Comparison of ENCODE assay signal across 8 cellular contexts in the genomic region with DNA sequence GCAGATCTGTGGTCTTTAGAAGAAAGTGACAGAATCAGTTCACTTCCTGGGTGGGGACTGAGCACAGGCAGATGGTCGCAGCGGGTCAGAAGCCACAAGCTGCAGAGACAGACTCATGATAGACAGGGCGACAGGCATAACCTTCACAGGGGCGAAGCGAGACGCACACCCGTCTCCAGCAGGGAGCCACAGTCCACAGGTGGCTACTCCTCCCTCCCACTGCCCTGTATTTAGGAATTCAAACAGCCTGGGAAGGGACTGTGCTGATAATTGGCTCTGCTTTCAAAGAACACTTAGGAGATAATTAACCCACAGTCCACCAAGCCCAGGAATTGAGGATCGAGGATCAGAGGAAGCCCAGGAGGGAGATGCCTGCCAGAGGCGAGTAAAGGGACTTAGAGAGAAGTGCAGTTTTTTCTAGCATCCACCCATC. TPM values are rescaled to one million over a fixed set of nuclear protein-coding genes. Genes with fewer than 3 reads are reported as not detected.
DNase-seq lines count a peak whose midpoint lies in the region; ATAC-seq and TF ChIP-seq lines count a peak whose summit lies in the region.

No MANE protein-coding gene starts in this region.

- H3K9me3 ChIP-seq in left lung, result no peaks in the 10 kb centered on the region
- no peaks in the 10 kb centered on the region for H3K9me3 ChIP-seq in upper lobe of right lung

- peak overlapping the region; percentile 66 for H3K4me3 Mint-ChIP-seq in activated CD4-positive, alpha-beta T cell treated with anti-CD3 and anti-CD28 coated beads, Interleukin-2, amount 10 ng/mL, durations not matched to agents 24 days and 14 days
- peak overlapping the region; percentile 44 to 91 (median 78) for H3K4me3 Mint-ChIP-seq in IgD-negative memory B cell
- H3K4me3 Mint-ChIP-seq in activated CD8-positive, alpha-beta T cell treated with anti-CD3 and anti-CD28 coated beads, Interleukin-2, amount 10 ng/mL, durations not matched to agents 7 days and 5 days, result peak overlapping the region; percentile 66

- intact Hi-C loops in activated CD4-positive, alpha-beta T cell treated with anti-CD3 and anti-CD28 coated beads, Interleukin-2, amount 10 ng/mL, durations not matched to agents 24 days and 14 days (cut with micrococcal nuclease), result no loop called here
- intact Hi-C loops in left lung (cut with DNase I), result no loop called here
- intact Hi-C loops in upper lobe of right lung (cut with DNase I), result no loop called here

- H3K4me1 Mint-ChIP-seq in activated CD4-positive, alpha-beta T cell treated with anti-CD3 and anti-CD28 coated beads, Interleukin-2, amount 10 ng/mL, durations not matched to agents 24 days and 14 days, result peaks cover 15% of the 10 kb centered on the region
- H3K4me1 Mint-ChIP-seq in IgD-negative memory B cell, result peaks cover 19 to 23% (median 22%) of the 10 kb centered on the region in 3 donors
- peaks cover 26% of the 10 kb centered on the region for H3K4me1 Mint-ChIP-seq in activated CD8-positive, alpha-beta T cell treated with anti-CD3 and anti-CD28 coated beads, Interleukin-2, amount 10 ng/mL, durations not matched to agents 7 days and 5 days (ENCODE audit: low read depth)

- no peaks in the 10 kb centered on the region for H3K9me3 Mint-ChIP-seq in activated CD4-positive, alpha-beta T cell treated with anti-CD3 and anti-CD28 coated beads, Interleukin-2, amount 10 ng/mL, durations not matched to agents 24 days and 14 days
- no peaks in the 10 kb centered on the region for H3K9me3 Mint-ChIP-seq in IgD-negative memory B cell
- H3K9me3 Mint-ChIP-seq in activated CD8-positive, alpha-beta T cell treated with anti-CD3 and anti-CD28 coated beads, Interleukin-2, amount 10 ng/mL, durations not matched to agents 7 days and 5 days (ENCODE audit: insufficient read depth), result no peaks in the 10 kb centered on the region

- H3K27me3 Mint-ChIP-seq in activated CD4-positive, alpha-beta T cell treated with anti-CD3 and anti-CD28 coated beads, Interleukin-2, amount 10 ng/mL, durations not matched to agents 24 days and 14 days, result peaks cover 4% of the 10 kb centered on the region
- no peaks in the 10 kb centered on the region for H3K27me3 Mint-ChIP-seq in IgD-negative memory B cell
- no peaks in the 10 kb centered on the region for H3K27me3 Mint-ChIP-seq in activated CD8-positive, alpha-beta T cell treated with anti-CD3 and anti-CD28 coated beads, Interleukin-2, amount 10 ng/mL, durations not matched to agents 7 days and 5 days (ENCODE audit: low read depth)

- TF ChIP-seq CTCF in left lung (IDR thresholded peaks at IDR 0.05) (no peak), upper lobe of right lung (IDR thresholded peaks at IDR 0.05) (no peak)

- CTCF ChIA-PET in activated CD8-positive, alpha-beta T cell treated with anti-CD3 and anti-CD28 coated beads, Interleukin-2, amount 10 ng/mL, durations not matched to agents 7 days and 5 days (lab: Charles Lee), result interaction anchor here (0.6 to 1.7 kb wide), 7 partner anchors 11 to 119 kb away, joined by 3 to 7 read pairs (median 4); no protein-coding TSS in a partner anchor

- H3K4me1 ChIP-seq in left lung (peaks cover 29 to 49% of the 10 kb centered on the region in 2 donors), upper lobe of right lung (peaks cover 35% of the 10 kb centered on the region)

- no peak overlapping the region for H3K27ac Mint-ChIP-seq in activated CD4-positive, alpha-beta T cell treated with anti-CD3 and anti-CD28 coated beads, Interleukin-2, amount 10 ng/mL, durations not matched to agents 24 days and 14 days
- H3K27ac Mint-ChIP-seq in IgD-negative memory B cell, result peak overlapping the region; percentile 25 to 81 (median 47)
- peak overlapping the region; percentile 88 for H3K27ac Mint-ChIP-seq in activated CD8-positive, alpha-beta T cell treated with anti-CD3 and anti-CD28 coated beads, Interleukin-2, amount 10 ng/mL, durations not matched to agents 7 days and 5 days

- peak overlapping the region; percentile 84 to 86 for H3K27ac ChIP-seq in left lung
- peak overlapping the region; percentile 78 for H3K27ac ChIP-seq in upper lobe of right lung

- no peaks in the 10 kb centered on the region for H3K36me3 Mint-ChIP-seq in activated CD4-positive, alpha-beta T cell treated with anti-CD3 and anti-CD28 coated beads, Interleukin-2, amount 10 ng/mL, durations not matched to agents 24 days and 14 days (ENCODE audit: low read depth)
- no peaks in the 10 kb centered on the region for H3K36me3 Mint-ChIP-seq in IgD-negative memory B cell
- H3K36me3 Mint-ChIP-seq in activated CD8-positive, alpha-beta T cell treated with anti-CD3 and anti-CD28 coated beads, Interleukin-2, amount 10 ng/mL, durations not matched to agents 7 days and 5 days (ENCODE audit: low read depth), result peaks cover 2% of the 10 kb centered on the region

- no peaks in the 10 kb centered on the region for H3K27me3 ChIP-seq in left lung
- H3K27me3 ChIP-seq in upper lobe of right lung, result no peaks in the 10 kb centered on the region

- ATAC-seq in activated CD8-positive, alpha-beta T cell treated with anti-CD3 and anti-CD28 coated beads, Interleukin-2, amount 10 ng/mL, durations not matched to agents 7 days and 5 days, result peak; percentile 86
- ATAC-seq in left lung, result peak; percentile 3
- ATAC-seq in upper lobe of right lung, result peak; percentile 35

- H3K4me3 ChIP-seq in left lung, result no peak overlapping the region
- no peak overlapping the region for H3K4me3 ChIP-seq in upper lobe of right lung

- POLR2A ChIA-PET in activated CD8-positive, alpha-beta T cell treated with anti-CD3 and anti-CD28 coated beads, Interleukin-2, amount 10 ng/mL, durations not matched to agents 7 days and 5 days (lab: Charles Lee), result no interaction called here

- peak; percentile 70 for DNase-seq in activated CD4-positive, alpha-beta T cell treated with anti-CD3 and anti-CD28 coated beads, Interleukin-2, amount 10 ng/mL, durations not matched to agents 24 days and 14 days
- no peak for DNase-seq in activated CD4-positive, alpha-beta T cell treated with anti-CD3 and anti-CD28 coated beads for 4 hours
- DNase-seq in activated CD8-positive, alpha-beta T cell treated with anti-CD3 and anti-CD28 coated beads, Interleukin-2, amount 10 ng/mL, durations not matched to agents 7 days and 5 days, result peak; percentile 65
- DNase-seq in left lung (no peak), upper lobe of right lung (peak; percentile 52), OCI-M2 (lab: John Stamatoyannopoulos, UW; ENCODE audit: unreplicated experiment) (no peak), SHP77 treated with DMSO at 0.1 percent for 48 hours (lab: John Stamatoyannopoulos, UW) (no peak)

- H3K36me3 ChIP-seq in left lung (no peaks in the 10 kb centered on the region), upper lobe of right lung (no peaks in the 10 kb centered on the region)

RNA-seq across cellular contexts. Expression of gene RFX2, which starts 23.2 kb away (rescaled TPM):
- 10.5 and 10.7 TPM in 2 replicates for total RNA-seq in activated CD4-positive, alpha-beta T cell treated with anti-CD3 and anti-CD28 coated beads, Interleukin-2, amount 10 ng/mL, durations not matched to agents 24 days and 14 days
- 3.1 TPM for polyA plus RNA-seq in IgD-negative memory B cell
- total RNA-seq in activated CD8-positive, alpha-beta T cell treated with anti-CD3 and anti-CD28 coated beads, Interleukin-2, amount 10 ng/mL, durations not matched to agents 7 days and 5 days, result 10 to 100 TPM; 12.3 to 13.8 TPM
- total RNA-seq in left lung (10 to 100 TPM; 17.0 to 18.8 TPM), upper lobe of right lung (11.7 TPM)

RNA-seq across cellular contexts. Expression of gene ACSBG2, which starts 48.4 kb away (rescaled TPM):
- not detected in 2 replicates for total RNA-seq in activated CD4-positive, alpha-beta T cell treated with anti-CD3 and anti-CD28 coated beads, Interleukin-2, amount 10 ng/mL, durations not matched to agents 24 days and 14 days
- polyA plus RNA-seq in IgD-negative memory B cell, result not detected
- not detected for total RNA-seq in activated CD8-positive, alpha-beta T cell treated with anti-CD3 and anti-CD28 coated beads, Interleukin-2, amount 10 ng/mL, durations not matched to agents 7 days and 5 days
- total RNA-seq in left lung (not detected), upper lobe of right lung (not detected)

Comparison
In these comparisons a context has a peak if more than half of its experiments do, and no peak if none do; other contexts are left out.
1. DNase-seq: peak in activated CD4-positive, alpha-beta T cell treated with anti-CD3 and anti-CD28 coated beads, Interleukin-2, amount 10 ng/mL, durations not matched to agents 24 days and 14 days (single experiment), activated CD8-positive, alpha-beta T cell treated with anti-CD3 and anti-CD28 coated beads, Interleukin-2, amount 10 ng/mL, durations not matched to agents 7 days and 5 days (single experiment) and upper lobe of right lung (single experiment); none in activated CD4-positive, alpha-beta T cell treated with anti-CD3 and anti-CD28 coated beads for 4 hours (0 of 2), left lung (0 of 2), OCI-M2 (single experiment) and SHP77 treated with DMSO at 0.1 percent for 48 hours (single experiment).
2. ATAC-seq: peak in every context shown above with its lines; median percentile 86 in activated CD8-positive, alpha-beta T cell treated with anti-CD3 and anti-CD28 coated beads, Interleukin-2, amount 10 ng/mL, durations not matched to agents 7 days and 5 days; 35 in upper lobe of right lung; 3 in left lung.
3. Peak in every context shown above with its lines, with median percentiles within 50 percentile points of each other: H3K4me3 Mint-ChIP-seq.